Comparison of ENCODE assay signal across 8 cellular contexts in the genomic region with DNA sequence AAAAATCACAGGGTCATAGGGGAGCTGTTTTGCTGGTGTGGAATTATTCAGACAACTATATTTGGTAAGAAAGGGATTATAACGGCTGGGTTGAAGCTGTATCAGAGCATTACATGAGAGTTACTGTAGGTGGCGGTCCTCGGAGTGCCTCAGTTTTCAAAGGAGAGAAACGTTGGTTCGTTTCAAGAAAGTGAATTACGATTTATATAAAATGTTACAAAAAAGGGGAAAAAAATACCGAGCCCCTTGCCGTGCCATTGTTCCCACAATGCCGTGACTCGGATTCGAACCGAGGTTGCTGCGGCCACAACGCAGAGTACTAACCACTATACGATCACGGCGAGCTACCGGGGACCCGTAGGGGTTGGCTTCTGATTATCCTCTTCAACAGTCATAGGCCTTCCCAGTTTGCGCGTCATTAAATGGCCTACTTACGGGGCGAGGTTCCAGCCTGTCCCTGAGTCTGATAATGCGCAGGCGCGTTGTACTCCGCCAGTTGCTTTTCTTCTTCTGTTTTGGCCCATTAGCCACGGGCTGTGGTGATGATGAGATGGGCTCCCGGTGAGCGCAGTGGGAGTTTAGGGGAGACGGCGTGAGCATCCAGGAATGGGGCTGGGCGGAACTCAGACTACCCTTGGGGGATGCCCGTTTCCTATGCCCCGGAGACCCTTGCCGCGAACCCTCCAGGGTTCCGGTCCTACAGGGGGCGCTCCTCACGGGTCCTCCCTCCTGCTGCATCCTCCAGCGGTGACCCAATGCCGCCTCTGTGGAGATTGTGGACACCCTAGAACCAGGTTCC. TPM values are rescaled to one million over a fixed set of nuclear protein-coding genes. Genes with fewer than 3 reads are reported as not detected.
DNase-seq lines count a peak whose midpoint lies in the region; ATAC-seq, FAIRE-seq and TF ChIP-seq lines count a peak whose summit lies in the region.

No MANE protein-coding gene starts in this region.

- peaks cover 8% of the 10 kb centered on the region for H3K4me1 ChIP-seq in astrocyte (ENCODE audit: insufficient read depth, low read length)

- in situ Hi-C loops in GM13976 (cut with MboI; ENCODE audit: low sequenced_read_pairs, unreplicated experiment), result no loop called here

- H3K4me2 ChIP-seq in astrocyte (ENCODE audit: low read length), result peak overlapping the region; percentile 98

- H4K20me1 ChIP-seq in astrocyte (ENCODE audit: insufficient read depth, low read length), result no peaks in the 10 kb centered on the region

- H3K4me3 ChIP-seq in astrocyte (ENCODE audit: insufficient read depth, low read depth, low read length) (peak overlapping the region; percentile 85), retinal pigment epithelial cell (ENCODE audit: low read length) (peak overlapping the region; percentile 94)

- no peak overlapping the region for H3K4me3 Mint-ChIP-seq in astrocyte (ENCODE audit: unreplicated experiment)

- H3K27ac ChIP-seq in astrocyte (ENCODE audit: low read depth, low read length), result peak overlapping the region; percentile 75

- peak overlapping the region; percentile 91 for H3K9ac ChIP-seq in astrocyte (ENCODE audit: low read length)

- DNase-seq in GM13976 (ENCODE audit: low spot score) (peak; percentile 87), NCI-H146 treated with DMSO at 0.1 percent for 48 hours (lab: John Stamatoyannopoulos, UW; ENCODE audit: unreplicated experiment) (peak; percentile 81), T-helper 2 cell (peak; percentile 67 to 98 (median 88)), astrocyte (ENCODE audit: low read depth) (peak; percentile 92), hippocampal formation (lab: John Stamatoyannopoulos, UW) (peak; percentile 92 to 96), retinal pigment epithelial cell (ENCODE audit: low read depth) (peak; percentile 88), HuH-7.5 (ENCODE audit: low spot score) (no peak)

- H3K27me3 Mint-ChIP-seq in astrocyte (ENCODE audit: low read depth, unreplicated experiment), result peaks cover 2% of the 10 kb centered on the region

- H3K27me3 ChIP-seq in astrocyte (ENCODE audit: insufficient read depth, low read length), result no peaks in the 10 kb centered on the region

- H2AFZ ChIP-seq in astrocyte (ENCODE audit: low read depth, low read length), result peak overlapping the region; percentile 86

- H3K9me3 ChIP-seq in astrocyte (ENCODE audit: insufficient read depth, low read depth, low read length), result no peaks in the 10 kb centered on the region

- TF ChIP-seq CTCF in GM13976 (IDR thresholded peaks at IDR 0.05; ENCODE audit: borderline replicate concordance, control extremely low read depth, extremely low read depth, insufficient read depth, missing control alignments) (peak; percentile 76), astrocyte (IDR thresholded peaks at IDR 0.05; ENCODE audit: insufficient read depth, low read depth, low read length) (peak; percentile 58), retinal pigment epithelial cell (conservative IDR thresholded peaks at IDR 0.05; ENCODE audit: low read depth, low read length) (peak; percentile 87)

- H3K79me2 ChIP-seq in astrocyte (ENCODE audit: insufficient read depth, low read length), result no peaks in the 10 kb centered on the region

- H3K36me3 Mint-ChIP-seq in astrocyte (ENCODE audit: low read depth, unreplicated experiment), result no peaks in the 10 kb centered on the region

- H3K4me1 Mint-ChIP-seq in astrocyte (ENCODE audit: low read depth, unreplicated experiment), result peaks cover 5% of the 10 kb centered on the region

- FAIRE-seq in astrocyte (lab: Jason Lieb, UNC), result no peak

- H3K27ac Mint-ChIP-seq in astrocyte (ENCODE audit: unreplicated experiment), result no peak overlapping the region

- no peaks in the 10 kb centered on the region for H3K36me3 ChIP-seq in astrocyte (ENCODE audit: insufficient read depth, low read length)

- no peaks in the 10 kb centered on the region for H3K9me3 Mint-ChIP-seq in astrocyte (ENCODE audit: unreplicated experiment)

- peak; percentile 57 for ATAC-seq in HG02840 (IDR thresholded peaks at IDR 0.05; ENCODE audit: low FRiP score, unreplicated experiment)

RNA-seq across cellular contexts. Expression of a gene that starts 10.8 kb away (rescaled TPM):
- total RNA-seq in astrocyte, result 4.3 and 4.6 TPM in 2 replicates

RNA-seq across cellular contexts. Expression of a gene that starts 53.5 kb away (rescaled TPM):
- total RNA-seq in astrocyte, result not detected in 2 replicates
